Comparison of ENCODE assay signal across 1 cellular context in the genomic region with DNA sequence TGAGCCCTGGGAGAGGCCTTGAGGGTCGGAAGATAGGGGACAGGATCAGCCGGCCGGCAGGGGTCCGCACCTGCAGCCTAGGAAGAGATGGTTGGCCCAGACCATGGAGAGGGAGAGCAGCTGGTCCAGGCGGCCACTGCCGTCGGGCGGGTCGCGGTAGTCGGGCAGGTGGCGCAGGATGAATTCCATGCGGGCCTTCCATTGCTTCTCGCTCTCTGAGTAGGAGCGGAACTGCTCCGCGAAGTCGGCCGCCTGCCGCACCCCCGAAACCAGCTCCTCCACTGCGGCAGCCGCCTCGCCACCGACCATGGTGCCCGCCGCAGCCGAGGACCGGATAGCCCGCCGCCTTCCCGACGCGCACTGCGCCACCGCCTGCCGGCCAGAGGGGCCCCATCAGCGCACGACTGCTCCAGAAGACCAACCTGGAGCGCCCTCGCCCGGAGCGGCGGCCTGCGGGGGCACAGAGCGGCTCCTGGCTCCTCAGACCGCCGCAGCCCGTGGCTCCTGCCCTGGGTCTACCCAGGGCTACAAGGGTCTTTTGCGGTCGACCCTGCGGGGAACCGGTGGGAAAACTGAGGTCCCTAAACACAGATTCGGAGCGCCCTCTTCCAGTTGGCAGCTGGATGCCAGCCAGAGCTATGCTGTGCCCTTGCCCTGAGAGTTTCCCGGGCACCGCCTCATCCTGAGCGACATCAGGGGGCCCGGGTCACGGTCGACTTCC.
TF ChIP-seq lines count a peak whose summit lies in the region.

A gene with protein sequence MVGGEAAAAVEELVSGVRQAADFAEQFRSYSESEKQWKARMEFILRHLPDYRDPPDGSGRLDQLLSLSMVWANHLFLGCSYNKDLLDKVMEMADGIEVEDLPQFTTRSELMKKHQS (minus strand): TSS at position 336 of the 721 bp plus-strand sequence. CDS start 27 bp downstream, at position 309.

TF ChIP-seq in GM12878, 131 proteins besides CTCF, POLR2A, EP300 and RAD21 (continued from another document and continues in another):
- TF ChIP-seq, protein P1, sequence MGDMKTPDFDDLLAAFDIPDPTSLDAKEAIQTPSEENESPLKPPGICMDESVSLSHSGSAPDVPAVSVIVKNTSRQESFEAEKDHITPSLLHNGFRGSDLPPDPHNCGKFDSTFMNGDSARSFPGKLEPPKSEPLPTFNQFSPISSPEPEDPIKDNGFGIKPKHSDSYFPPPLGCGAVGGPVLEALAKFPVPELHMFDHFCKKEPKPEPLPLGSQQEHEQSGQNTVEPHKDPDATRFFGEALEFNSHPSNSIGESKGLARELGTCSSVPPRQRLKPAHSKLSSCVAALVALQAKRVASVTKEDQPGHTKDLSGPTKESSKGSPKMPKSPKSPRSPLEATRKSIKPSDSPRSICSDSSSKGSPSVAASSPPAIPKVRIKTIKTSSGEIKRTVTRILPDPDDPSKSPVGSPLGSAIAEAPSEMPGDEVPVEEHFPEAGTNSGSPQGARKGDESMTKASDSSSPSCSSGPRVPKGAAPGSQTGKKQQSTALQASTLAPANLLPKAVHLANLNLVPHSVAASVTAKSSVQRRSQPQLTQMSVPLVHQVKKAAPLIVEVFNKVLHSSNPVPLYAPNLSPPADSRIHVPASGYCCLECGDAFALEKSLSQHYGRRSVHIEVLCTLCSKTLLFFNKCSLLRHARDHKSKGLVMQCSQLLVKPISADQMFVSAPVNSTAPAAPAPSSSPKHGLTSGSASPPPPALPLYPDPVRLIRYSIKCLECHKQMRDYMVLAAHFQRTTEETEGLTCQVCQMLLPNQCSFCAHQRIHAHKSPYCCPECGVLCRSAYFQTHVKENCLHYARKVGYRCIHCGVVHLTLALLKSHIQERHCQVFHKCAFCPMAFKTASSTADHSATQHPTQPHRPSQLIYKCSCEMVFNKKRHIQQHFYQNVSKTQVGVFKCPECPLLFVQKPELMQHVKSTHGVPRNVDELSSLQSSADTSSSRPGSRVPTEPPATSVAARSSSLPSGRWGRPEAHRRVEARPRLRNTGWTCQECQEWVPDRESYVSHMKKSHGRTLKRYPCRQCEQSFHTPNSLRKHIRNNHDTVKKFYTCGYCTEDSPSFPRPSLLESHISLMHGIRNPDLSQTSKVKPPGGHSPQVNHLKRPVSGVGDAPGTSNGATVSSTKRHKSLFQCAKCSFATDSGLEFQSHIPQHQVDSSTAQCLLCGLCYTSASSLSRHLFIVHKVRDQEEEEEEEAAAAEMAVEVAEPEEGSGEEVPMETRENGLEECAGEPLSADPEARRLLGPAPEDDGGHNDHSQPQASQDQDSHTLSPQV (IDR thresholded peaks at IDR 0.05) = peak; percentile 72; the same call in 1 of the 2 replicates
- 0 out of 2 replicates have a peak, but pooled peaks have one; percentile 56 for TF ChIP-seq TCF3 (IDR thresholded peaks at IDR 0.05; ENCODE audit: borderline replicate concordance, insufficient read depth, low read depth, low read length)
- no peak for TF ChIP-seq BMI1 (IDR thresholded peaks at IDR 0.05; ENCODE audit: borderline replicate concordance)
- TF ChIP-seq, protein P2, sequence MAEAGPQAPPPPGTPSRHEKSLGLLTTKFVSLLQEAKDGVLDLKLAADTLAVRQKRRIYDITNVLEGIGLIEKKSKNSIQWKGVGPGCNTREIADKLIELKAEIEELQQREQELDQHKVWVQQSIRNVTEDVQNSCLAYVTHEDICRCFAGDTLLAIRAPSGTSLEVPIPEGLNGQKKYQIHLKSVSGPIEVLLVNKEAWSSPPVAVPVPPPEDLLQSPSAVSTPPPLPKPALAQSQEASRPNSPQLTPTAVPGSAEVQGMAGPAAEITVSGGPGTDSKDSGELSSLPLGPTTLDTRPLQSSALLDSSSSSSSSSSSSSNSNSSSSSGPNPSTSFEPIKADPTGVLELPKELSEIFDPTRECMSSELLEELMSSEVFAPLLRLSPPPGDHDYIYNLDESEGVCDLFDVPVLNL (IDR thresholded peaks at IDR 0.05; ENCODE audit: low read depth, low read length) = peak; percentile 82
- TF ChIP-seq MEF2A (IDR thresholded peaks at IDR 0.05; ENCODE audit: insufficient read depth, low read depth, low read length) = peak; percentile 74
- TF ChIP-seq BHLHE40 (IDR thresholded peaks at IDR 0.05; ENCODE audit: borderline replicate concordance in 1 of 2, low read depth in 2 of 2, low read length in 1 of 2) = peak in 1 of 2 experiments; percentile 76; a peak in 2 of 4 replicates
- no peak for TF ChIP-seq ATF7 (IDR thresholded peaks at IDR 0.05; ENCODE audit: low read depth)
- 0 out of 4 replicates have a peak, but pooled peaks of 1 of the 2 experiments have one; percentile 26 for TF ChIP-seq IKZF2 (IDR thresholded peaks at IDR 0.05)
- TF ChIP-seq RUNX3 (IDR thresholded peaks at IDR 0.05; ENCODE audit: low read length) = peak; percentile 73
- no peak; the same call in 1 of the 2 replicates for TF ChIP-seq RFX5 (IDR thresholded peaks at IDR 0.05; ENCODE audit: low read depth, low read length)
- TF ChIP-seq, protein P3, sequence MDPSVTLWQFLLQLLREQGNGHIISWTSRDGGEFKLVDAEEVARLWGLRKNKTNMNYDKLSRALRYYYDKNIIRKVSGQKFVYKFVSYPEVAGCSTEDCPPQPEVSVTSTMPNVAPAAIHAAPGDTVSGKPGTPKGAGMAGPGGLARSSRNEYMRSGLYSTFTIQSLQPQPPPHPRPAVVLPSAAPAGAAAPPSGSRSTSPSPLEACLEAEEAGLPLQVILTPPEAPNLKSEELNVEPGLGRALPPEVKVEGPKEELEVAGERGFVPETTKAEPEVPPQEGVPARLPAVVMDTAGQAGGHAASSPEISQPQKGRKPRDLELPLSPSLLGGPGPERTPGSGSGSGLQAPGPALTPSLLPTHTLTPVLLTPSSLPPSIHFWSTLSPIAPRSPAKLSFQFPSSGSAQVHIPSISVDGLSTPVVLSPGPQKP (IDR thresholded peaks at IDR 0.05; ENCODE audit: low read depth, low read length) = peak; percentile 56; the same call in 1 of the 2 replicates
- peak; percentile 73 for TF ChIP-seq CHD2 (IDR thresholded peaks at IDR 0.05; ENCODE audit: borderline replicate concordance, low read depth, low read length)
- TF ChIP-seq, protein P4, sequence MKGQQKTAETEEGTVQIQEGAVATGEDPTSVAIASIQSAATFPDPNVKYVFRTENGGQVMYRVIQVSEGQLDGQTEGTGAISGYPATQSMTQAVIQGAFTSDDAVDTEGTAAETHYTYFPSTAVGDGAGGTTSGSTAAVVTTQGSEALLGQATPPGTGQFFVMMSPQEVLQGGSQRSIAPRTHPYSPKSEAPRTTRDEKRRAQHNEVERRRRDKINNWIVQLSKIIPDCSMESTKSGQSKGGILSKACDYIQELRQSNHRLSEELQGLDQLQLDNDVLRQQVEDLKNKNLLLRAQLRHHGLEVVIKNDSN (IDR thresholded peaks at IDR 0.05; ENCODE audit: borderline replicate concordance, extremely low read length, insufficient read depth, low read depth, low read length) = no peak
- TF ChIP-seq STAT1 (conservative IDR thresholded peaks at IDR 0.05) = 0 out of 2 replicates have a peak, but pooled peaks have one; percentile 86
- no peak for TF ChIP-seq TCF7 (IDR thresholded peaks at IDR 0.05; ENCODE audit: borderline replicate concordance)
- TF ChIP-seq, protein P5, sequence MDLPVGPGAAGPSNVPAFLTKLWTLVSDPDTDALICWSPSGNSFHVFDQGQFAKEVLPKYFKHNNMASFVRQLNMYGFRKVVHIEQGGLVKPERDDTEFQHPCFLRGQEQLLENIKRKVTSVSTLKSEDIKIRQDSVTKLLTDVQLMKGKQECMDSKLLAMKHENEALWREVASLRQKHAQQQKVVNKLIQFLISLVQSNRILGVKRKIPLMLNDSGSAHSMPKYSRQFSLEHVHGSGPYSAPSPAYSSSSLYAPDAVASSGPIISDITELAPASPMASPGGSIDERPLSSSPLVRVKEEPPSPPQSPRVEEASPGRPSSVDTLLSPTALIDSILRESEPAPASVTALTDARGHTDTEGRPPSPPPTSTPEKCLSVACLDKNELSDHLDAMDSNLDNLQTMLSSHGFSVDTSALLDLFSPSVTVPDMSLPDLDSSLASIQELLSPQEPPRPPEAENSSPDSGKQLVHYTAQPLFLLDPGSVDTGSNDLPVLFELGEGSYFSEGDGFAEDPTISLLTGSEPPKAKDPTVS (IDR thresholded peaks at IDR 0.05; ENCODE audit: low read depth, low read length) = no peak; the same call in 1 of the 2 replicates
- TF ChIP-seq HDGF (IDR thresholded peaks at IDR 0.05) = no peak
- TF ChIP-seq, protein P6, sequence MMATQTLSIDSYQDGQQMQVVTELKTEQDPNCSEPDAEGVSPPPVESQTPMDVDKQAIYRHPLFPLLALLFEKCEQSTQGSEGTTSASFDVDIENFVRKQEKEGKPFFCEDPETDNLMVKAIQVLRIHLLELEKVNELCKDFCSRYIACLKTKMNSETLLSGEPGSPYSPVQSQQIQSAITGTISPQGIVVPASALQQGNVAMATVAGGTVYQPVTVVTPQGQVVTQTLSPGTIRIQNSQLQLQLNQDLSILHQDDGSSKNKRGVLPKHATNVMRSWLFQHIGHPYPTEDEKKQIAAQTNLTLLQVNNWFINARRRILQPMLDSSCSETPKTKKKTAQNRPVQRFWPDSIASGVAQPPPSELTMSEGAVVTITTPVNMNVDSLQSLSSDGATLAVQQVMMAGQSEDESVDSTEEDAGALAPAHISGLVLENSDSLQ (IDR thresholded peaks at IDR 0.05) = no peak
- TF ChIP-seq, protein P7, sequence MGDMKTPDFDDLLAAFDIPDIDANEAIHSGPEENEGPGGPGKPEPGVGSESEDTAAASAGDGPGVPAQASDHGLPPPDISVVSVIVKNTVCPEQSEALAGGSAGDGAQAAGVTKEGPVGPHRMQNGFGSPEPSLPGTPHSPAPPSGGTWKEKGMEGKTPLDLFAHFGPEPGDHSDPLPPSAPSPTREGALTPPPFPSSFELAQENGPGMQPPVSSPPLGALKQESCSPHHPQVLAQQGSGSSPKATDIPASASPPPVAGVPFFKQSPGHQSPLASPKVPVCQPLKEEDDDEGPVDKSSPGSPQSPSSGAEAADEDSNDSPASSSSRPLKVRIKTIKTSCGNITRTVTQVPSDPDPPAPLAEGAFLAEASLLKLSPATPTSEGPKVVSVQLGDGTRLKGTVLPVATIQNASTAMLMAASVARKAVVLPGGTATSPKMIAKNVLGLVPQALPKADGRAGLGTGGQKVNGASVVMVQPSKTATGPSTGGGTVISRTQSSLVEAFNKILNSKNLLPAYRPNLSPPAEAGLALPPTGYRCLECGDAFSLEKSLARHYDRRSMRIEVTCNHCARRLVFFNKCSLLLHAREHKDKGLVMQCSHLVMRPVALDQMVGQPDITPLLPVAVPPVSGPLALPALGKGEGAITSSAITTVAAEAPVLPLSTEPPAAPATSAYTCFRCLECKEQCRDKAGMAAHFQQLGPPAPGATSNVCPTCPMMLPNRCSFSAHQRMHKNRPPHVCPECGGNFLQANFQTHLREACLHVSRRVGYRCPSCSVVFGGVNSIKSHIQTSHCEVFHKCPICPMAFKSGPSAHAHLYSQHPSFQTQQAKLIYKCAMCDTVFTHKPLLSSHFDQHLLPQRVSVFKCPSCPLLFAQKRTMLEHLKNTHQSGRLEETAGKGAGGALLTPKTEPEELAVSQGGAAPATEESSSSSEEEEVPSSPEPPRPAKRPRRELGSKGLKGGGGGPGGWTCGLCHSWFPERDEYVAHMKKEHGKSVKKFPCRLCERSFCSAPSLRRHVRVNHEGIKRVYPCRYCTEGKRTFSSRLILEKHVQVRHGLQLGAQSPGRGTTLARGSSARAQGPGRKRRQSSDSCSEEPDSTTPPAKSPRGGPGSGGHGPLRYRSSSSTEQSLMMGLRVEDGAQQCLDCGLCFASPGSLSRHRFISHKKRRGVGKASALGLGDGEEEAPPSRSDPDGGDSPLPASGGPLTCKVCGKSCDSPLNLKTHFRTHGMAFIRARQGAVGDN (IDR thresholded peaks at IDR 0.05) = peak; percentile 54; the same call in 1 of the 2 replicates
- no peak for TF ChIP-seq PAX8 (IDR thresholded peaks at IDR 0.05)
- no peak for TF ChIP-seq STAT3 (IDR thresholded peaks at IDR 0.05; ENCODE audit: low read depth, low read length)
- peak; percentile 73; the same call in 1 of the 2 replicates for TF ChIP-seq BACH1 (IDR thresholded peaks at IDR 0.05; ENCODE audit: borderline replicate concordance)
- peak; percentile 96 for TF ChIP-seq TAF1 (IDR thresholded peaks at IDR 0.05; ENCODE audit: borderline replicate concordance, low read depth, low read length)
- TF ChIP-seq NFIC (IDR thresholded peaks at IDR 0.05; ENCODE audit: low read depth, low read length) = no peak
- TF ChIP-seq BRCA1 (IDR thresholded peaks at IDR 0.05; ENCODE audit: low read depth, low read length) = no peak
- no peak; the same call in 1 of the 2 replicates for TF ChIP-seq NRF1 (conservative IDR thresholded peaks at IDR 0.05; ENCODE audit: low read depth, low read length)
- no peak for TF ChIP-seq SPI1 (IDR thresholded peaks at IDR 0.05; ENCODE audit: borderline replicate concordance, insufficient read depth, low read depth, low read length)
- TF ChIP-seq BCL11A (IDR thresholded peaks at IDR 0.05; ENCODE audit: low read depth, low read length) = no peak
- no peak for TF ChIP-seq SP1 (IDR thresholded peaks at IDR 0.05; ENCODE audit: low read depth, low read length)
- TF ChIP-seq, protein P8, sequence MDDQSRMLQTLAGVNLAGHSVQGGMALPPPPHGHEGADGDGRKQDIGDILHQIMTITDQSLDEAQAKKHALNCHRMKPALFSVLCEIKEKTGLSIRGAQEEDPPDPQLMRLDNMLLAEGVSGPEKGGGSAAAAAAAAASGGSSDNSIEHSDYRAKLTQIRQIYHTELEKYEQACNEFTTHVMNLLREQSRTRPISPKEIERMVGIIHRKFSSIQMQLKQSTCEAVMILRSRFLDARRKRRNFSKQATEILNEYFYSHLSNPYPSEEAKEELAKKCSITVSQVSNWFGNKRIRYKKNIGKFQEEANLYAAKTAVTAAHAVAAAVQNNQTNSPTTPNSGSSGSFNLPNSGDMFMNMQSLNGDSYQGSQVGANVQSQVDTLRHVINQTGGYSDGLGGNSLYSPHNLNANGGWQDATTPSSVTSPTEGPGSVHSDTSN (IDR thresholded peaks at IDR 0.05; ENCODE audit: insufficient replicate concordance, low read depth, low read length) = no peak
- TF ChIP-seq, protein P9, sequence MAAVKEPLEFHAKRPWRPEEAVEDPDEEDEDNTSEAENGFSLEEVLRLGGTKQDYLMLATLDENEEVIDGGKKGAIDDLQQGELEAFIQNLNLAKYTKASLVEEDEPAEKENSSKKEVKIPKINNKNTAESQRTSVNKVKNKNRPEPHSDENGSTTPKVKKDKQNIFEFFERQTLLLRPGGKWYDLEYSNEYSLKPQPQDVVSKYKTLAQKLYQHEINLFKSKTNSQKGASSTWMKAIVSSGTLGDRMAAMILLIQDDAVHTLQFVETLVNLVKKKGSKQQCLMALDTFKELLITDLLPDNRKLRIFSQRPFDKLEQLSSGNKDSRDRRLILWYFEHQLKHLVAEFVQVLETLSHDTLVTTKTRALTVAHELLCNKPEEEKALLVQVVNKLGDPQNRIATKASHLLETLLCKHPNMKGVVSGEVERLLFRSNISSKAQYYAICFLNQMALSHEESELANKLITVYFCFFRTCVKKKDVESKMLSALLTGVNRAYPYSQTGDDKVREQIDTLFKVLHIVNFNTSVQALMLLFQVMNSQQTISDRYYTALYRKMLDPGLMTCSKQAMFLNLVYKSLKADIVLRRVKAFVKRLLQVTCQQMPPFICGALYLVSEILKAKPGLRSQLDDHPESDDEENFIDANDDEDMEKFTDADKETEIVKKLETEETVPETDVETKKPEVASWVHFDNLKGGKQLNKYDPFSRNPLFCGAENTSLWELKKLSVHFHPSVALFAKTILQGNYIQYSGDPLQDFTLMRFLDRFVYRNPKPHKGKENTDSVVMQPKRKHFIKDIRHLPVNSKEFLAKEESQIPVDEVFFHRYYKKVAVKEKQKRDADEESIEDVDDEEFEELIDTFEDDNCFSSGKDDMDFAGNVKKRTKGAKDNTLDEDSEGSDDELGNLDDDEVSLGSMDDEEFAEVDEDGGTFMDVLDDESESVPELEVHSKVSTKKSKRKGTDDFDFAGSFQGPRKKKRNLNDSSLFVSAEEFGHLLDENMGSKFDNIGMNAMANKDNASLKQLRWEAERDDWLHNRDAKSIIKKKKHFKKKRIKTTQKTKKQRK (IDR thresholded peaks at IDR 0.05; ENCODE audit: low read depth, low read length) = no peak
